ENCODE assay signal across 1 cellular context in genomic region chr22:24181996-24182560, GRCh38.
TF ChIP-seq lines count a peak whose summit lies in the region.

No MANE protein-coding gene starts in this region.

TF ChIP-seq in A549, 52 proteins besides CTCF, POLR2A, EP300 and RAD21 (continued from another document):
- TF ChIP-seq ATOH8 (CRISPR knock-in tag; IDR thresholded peaks at IDR 0.05; ENCODE audit: low read depth) (no peak), RNF2 (IDR thresholded peaks at IDR 0.05; ENCODE audit: borderline replicate concordance, low read depth) (no peak), NR3C1 (IDR thresholded peaks at IDR 0.05) (no peak), ELK1 (IDR thresholded peaks at IDR 0.05; ENCODE audit: low read depth, low read length) (no peak), HEYL (CRISPR knock-in tag; IDR thresholded peaks at IDR 0.05) (no peak)
